In the genomic region with DNA sequence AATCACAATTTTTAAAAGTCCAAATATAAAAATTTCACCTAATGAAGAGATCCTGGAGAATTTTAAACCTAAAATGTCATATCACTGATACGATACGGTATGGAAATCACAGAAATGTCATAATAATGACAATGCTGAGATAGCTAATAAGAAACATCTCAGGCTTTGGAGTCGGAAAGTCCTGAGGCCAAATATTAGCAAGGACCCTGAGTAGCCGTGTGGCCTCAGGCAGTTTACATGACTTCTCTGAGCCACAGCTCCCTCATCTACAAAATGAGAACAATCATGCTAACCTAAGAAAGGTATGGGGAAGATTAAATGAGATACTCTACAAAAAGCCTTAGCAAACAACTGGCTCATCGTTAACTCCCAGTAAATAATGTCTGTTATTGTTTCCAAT, we compare ENCODE assay signal across 34 cellular contexts.
"Had no signal": no experiment of that assay in that cellular context is flagged by ENCODE, and none has a peak within 500 bp of the region (broad histone marks: within the 10 kb centered on the region; RNA-seq: fewer than 3 reads in every experiment).

No MANE protein-coding gene starts in this region.

- H3K27me3 ChIP-seq: MG63 had no signal

- H3K4me2 ChIP-seq: KMS-11 had no signal

- H3K4me3 ChIP-seq: MG63 had no signal

- H3K9me3 ChIP-seq: MG63 had no signal

- H3K36me3 ChIP-seq: MG63 had no signal

- DNase-seq: Karpas-422, Kasumi-1, MG63, MM.1S, MV-4-11, NCI-H1048, NCI-H1092, NCI-H1092 treated with DMSO at 0.1 percent for 48 hours, NCI-H1105, NCI-H1105 treated with DMSO at 0.1 percent for 48 hours, NCI-H1417, NCI-H1417 treated with DMSO at 0.1 percent for 48 hours, NCI-H1436, NCI-H1436 treated with DMSO at 0.1 percent for 48 hours, NCI-H146, NCI-H1694, NCI-H1694 treated with DMSO at 0.1 percent for 48 hours, NCI-H187, NCI-H187 treated with DMSO at 0.1 percent for 48 hours, NCI-H1930, NCI-H2029, NCI-H2029 treated with DMSO at 0.1 percent for 48 hours, NCI-H2081, NCI-H2081 treated with DMSO at 0.1 percent for 48 hours, NCI-H2107, NCI-H2171, NCI-H2171 treated with DMSO at 0.1 percent for 48 hours, NCI-H2227 treated with DMSO at 0.1 percent for 48 hours, NCI-H226, NCI-H345, NCI-H446, NCI-H446 treated with DMSO at 0.1 percent for 48 hours, NCI-H510A had no signal

- H3K9ac ChIP-seq: KMS-11 had no signal

- H3K27ac ChIP-seq: KMS-11 had no signal
